In the genomic region with DNA sequence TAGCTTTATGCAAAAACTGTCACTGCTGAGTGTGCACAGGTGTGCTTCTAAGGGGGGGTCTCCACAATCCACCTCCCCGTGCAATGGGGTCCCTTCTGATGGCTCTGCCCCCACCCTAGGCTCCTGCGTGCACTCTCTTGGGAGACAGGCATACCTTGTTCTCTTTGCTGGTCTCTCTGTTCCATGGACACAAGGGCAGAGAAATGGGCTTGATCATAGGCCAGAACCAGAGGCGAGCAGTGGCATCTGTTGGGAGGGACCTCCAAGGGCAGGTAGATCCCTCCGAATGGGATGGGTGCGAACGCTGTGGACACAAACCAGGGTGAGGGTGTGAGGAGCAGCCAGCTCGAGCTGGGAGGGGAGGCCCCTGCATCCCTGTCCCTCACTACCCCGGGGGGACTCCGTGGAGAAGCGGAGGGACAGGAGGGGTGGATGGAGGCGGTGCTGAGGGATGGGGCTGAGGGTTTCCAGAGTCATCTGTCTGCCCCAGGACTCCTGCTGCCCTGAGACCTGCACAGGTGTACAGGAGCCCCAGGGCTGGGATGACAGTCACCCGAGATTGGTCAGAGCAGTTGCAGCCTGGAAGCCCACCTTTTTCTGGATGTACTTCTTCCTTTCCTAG, we compare ENCODE assay signal across 14 cellular contexts.
"Had no signal": no experiment of that assay in that cellular context is flagged by ENCODE, and none has a peak within 500 bp of the region (broad histone marks: within the 10 kb centered on the region; RNA-seq: fewer than 3 reads in every experiment).

No MANE protein-coding gene starts in this region.

- H3K9me3 ChIP-seq: tibial nerve, uterus had no signal

- DNase-seq: activated CD4-positive, alpha-beta T cell treated with anti-CD3 and anti-CD28 coated beads for 1 hour; activated gamma-delta T cell; aorta; effector memory CD8-positive, alpha-beta T cell; glutamatergic neuron; hippocampal formation; small intestine; stimulated activated CD4-positive, alpha-beta T cell treated with anti-CD3 and anti-CD28 coated beads, Interleukin-4, amount 100 ng/mL, for 1 hour; T-helper 9 cell; uterus had no signal

- H3K36me3 ChIP-seq: uterus had no signal

- H3K27me3 ChIP-seq: tibial nerve, uterus had no signal

- H3K4me1 ChIP-seq: parathyroid adenoma, tibial nerve, uterus had no signal

- H3K27ac ChIP-seq: tibial nerve, uterus had no signal

- H3K4me3 ChIP-seq: tibial nerve, uterus had no signal

- ATAC-seq: effector memory CD8-positive, alpha-beta T cell; esophagus mucosa; sciatic nerve had no signal
